16 cellular contexts compared by ENCODE assay signal in the genomic region with DNA sequence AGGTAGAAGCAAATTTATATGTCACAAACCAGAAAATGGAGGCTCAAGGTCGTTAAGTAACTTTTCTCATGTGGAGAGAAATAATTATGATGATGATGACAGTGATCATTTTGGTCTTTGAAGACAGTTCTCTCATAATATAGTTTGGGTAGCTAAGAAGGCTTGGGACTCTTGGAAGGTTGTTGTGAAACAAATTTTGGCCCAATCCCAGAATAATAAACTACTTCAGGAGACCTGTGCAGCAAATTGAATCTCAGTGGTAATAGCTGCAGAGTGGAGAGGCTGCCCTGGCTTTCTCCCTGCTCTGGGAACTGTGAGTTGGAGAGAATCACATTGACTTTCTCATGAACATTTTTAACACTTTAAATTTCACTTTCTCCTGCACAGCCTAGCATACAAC.
DNase-seq lines count a peak whose midpoint lies in the region; ATAC-seq and TF ChIP-seq lines count a peak whose summit lies in the region.
"Had no signal": no experiment of that assay in that cellular context is flagged by ENCODE, and none has a peak within 500 bp of the region (broad histone marks: within the 10 kb centered on the region; RNA-seq: fewer than 3 reads in every experiment).

No MANE protein-coding gene starts in this region.

- H3K4me3 Mint-ChIP-seq in endodermal cell = no peak overlapping the region
- no peak overlapping the region for H3K4me3 Mint-ChIP-seq in nephron
- H3K4me3 Mint-ChIP-seq: CD8-positive, alpha-beta T cell; H9 had no signal

- H3K27me3 ChIP-seq in adipocyte (replicated peaks; ENCODE audit: control insufficient read depth, insufficient read depth, low read length) (no peaks in the 10 kb centered on the region), endodermal cell (ENCODE audit: control insufficient read depth, insufficient read depth, low read length, poor library complexity, severe bottlenecking) (no peaks in the 10 kb centered on the region)
- H3K27me3 ChIP-seq: BE2C had no signal

- H3K9me3 ChIP-seq in adipocyte (ENCODE audit: control insufficient read depth, low read length) (peaks cover 10% of the 10 kb centered on the region), endodermal cell (ENCODE audit: control insufficient read depth, low read length) (no peaks in the 10 kb centered on the region)
- H3K9me3 ChIP-seq: BE2C had no signal

- H3K4me3 ChIP-seq in adipocyte (ENCODE audit: low read length) (no peak overlapping the region), endodermal cell (ENCODE audit: low read length) (no peak overlapping the region)

- H3K9ac ChIP-seq in adipocyte (ENCODE audit: low read length) = no peak overlapping the region
- no peak overlapping the region for H3K9ac ChIP-seq in endodermal cell (ENCODE audit: extremely low read depth, low read length, poor library complexity, severe bottlenecking)

- H3K4me1 ChIP-seq in adipocyte (ENCODE audit: control insufficient read depth, insufficient read depth, low read length) (no peaks in the 10 kb centered on the region), endodermal cell (ENCODE audit: control insufficient read depth, insufficient read depth, low read length) (no peaks in the 10 kb centered on the region)
- H3K4me1 ChIP-seq: BE2C had no signal

- no peak for ATAC-seq in GM18505 (IDR thresholded peaks at IDR 0.05; ENCODE audit: unreplicated experiment)
- ATAC-seq: CD8-positive, alpha-beta T cell had no signal

- H3K4me1 Mint-ChIP-seq in endodermal cell (peaks cover 2% of the 10 kb centered on the region), nephron (peaks cover 24% of the 10 kb centered on the region)

- H3K27ac Mint-ChIP-seq in endodermal cell (no peak overlapping the region), nephron (peak overlapping the region in 2 of 3 experiments; percentile 44 to 62)
- H3K27ac Mint-ChIP-seq: CD8-positive, alpha-beta T cell; H9 had no signal

- H3K27ac ChIP-seq in endodermal cell (ENCODE audit: low read depth, low read length) (peak overlapping the region; percentile 55), caudate nucleus (ENCODE audit: low read depth, low read length) (no peak overlapping the region)
- H3K27ac ChIP-seq: C4-2B had no signal

- H3K36me3 Mint-ChIP-seq in endodermal cell (ENCODE audit: low read depth) (no peaks in the 10 kb centered on the region), nephron (ENCODE audit: low read depth) (peaks cover 3% of the 10 kb centered on the region)
- H3K36me3 Mint-ChIP-seq: CD8-positive, alpha-beta T cell had no signal

- H3K9me3 Mint-ChIP-seq in endodermal cell (peaks cover 4% of the 10 kb centered on the region), nephron (peaks cover 4% of the 10 kb centered on the region)
- H3K9me3 Mint-ChIP-seq: CD8-positive, alpha-beta T cell had no signal

- TF ChIP-seq POLR2A in GM18505 (IDR thresholded peaks at IDR 0.05; ENCODE audit: borderline replicate concordance, extremely low read depth, insufficient read depth, insufficient read length) = no peak

- TF ChIP-seq CTCF in endodermal cell (conservative IDR thresholded peaks at IDR 0.05) = no peak
- no peak for TF ChIP-seq CTCF in nephron (IDR thresholded peaks at IDR 0.05; ENCODE audit: unreplicated experiment in 3 of 3)

- 77 to 100% methylated on average over 1 of the region's 1 CpG for WGBS in endodermal cell (ENCODE audit: insufficient coverage in 1 of 2, insufficient read length in 1 of 2), 2 experiments

- H3K27me3 Mint-ChIP-seq in endodermal cell (ENCODE audit: insufficient read depth) (no peaks in the 10 kb centered on the region), nephron (ENCODE audit: low read depth) (no peaks in the 10 kb centered on the region)

- peak; percentile 30 for DNase-seq in adipocyte (ENCODE audit: low read depth)
- no peak for DNase-seq in endodermal cell
- DNase-seq in NAMALWA (ENCODE audit: low spot score) = no peak
- DNase-seq in caudate nucleus (lab: John Stamatoyannopoulos, UW) = no peak
- no peak for DNase-seq in NK-92 treated with Interleukin-12 subunit alpha and Interleukin-12 subunit beta, amount 100 ng/mL, for 24 hours (lab: John Stamatoyannopoulos, UW)
- DNase-seq: BE2C; CD8-positive, alpha-beta T cell; COR-L47; DMS153; DMS79 treated with DMSO at 0.1 percent for 48 hours; EL; GOT3; H9 had no signal

- no peaks in the 10 kb centered on the region for H3K36me3 ChIP-seq in adipocyte (ENCODE audit: control insufficient read depth, insufficient read depth, low read length, severe bottlenecking)
- no peaks in the 10 kb centered on the region for H3K36me3 ChIP-seq in endodermal cell (ENCODE audit: control insufficient read depth, insufficient read depth, low read length)
- H3K36me3 ChIP-seq: BE2C had no signal
